10 cellular contexts compared by ENCODE assay signal in the genomic region with DNA sequence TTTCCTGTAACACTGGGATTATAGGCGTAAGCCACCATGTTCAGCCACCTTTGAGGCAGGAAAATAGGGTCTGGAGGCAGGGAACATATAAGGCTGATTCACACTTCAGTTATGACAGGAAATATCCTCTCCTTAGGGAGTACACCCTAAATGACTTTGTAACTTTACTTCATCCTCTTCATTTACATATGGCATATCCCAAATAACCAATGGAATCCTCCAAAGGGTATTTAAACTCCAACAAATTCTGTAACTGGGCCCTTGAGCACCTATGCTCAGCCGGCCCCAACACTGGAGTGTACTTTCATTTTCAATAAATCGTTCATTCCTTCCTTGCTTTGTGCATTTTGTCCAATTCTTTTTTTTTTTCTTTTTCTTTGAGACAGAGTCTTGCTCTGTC. TPM values are rescaled to one million over a fixed set of nuclear protein-coding genes. Genes with fewer than 3 reads are reported as not detected.
A peak's percentile ranks its signal among the peaks of the same experiment; 100 is the strongest.
DNase-seq lines count a peak whose midpoint lies in the region; ATAC-seq, FAIRE-seq and TF ChIP-seq lines count a peak whose summit lies in the region.
"Had no signal": no experiment of that assay in that cellular context is flagged by ENCODE, and none has a peak within 500 bp of the region (broad histone marks: within the 10 kb centered on the region; RNA-seq: fewer than 3 reads in every experiment).

No MANE protein-coding gene starts in this region.

- ATAC-seq in lower lobe of right lung: no peak

- H3K79me2 ChIP-seq in ACC112 (ENCODE audit: control insufficient read depth, insufficient read depth, low read length, unreplicated experiment) (peaks cover 15% of the 10 kb centered on the region), GM23248 (ENCODE audit: insufficient read depth) (peaks cover 30% of the 10 kb centered on the region)

- intact Hi-C loops in lower lobe of right lung (cut with DNase I): no loop called here

- peaks cover 21% of the 10 kb centered on the region for H3K36me3 ChIP-seq in ACC112 (ENCODE audit: insufficient read depth, low read length)
- H3K36me3 ChIP-seq in GM23248 (ENCODE audit: low read depth): peaks cover 5% of the 10 kb centered on the region
- H3K36me3 ChIP-seq in lower lobe of right lung: peaks cover 25% of the 10 kb centered on the region

- FAIRE-seq in HTR-8/SVneo (lab: Jason Lieb, UNC): no peak

- TF ChIP-seq CTCF in VCaP (conservative IDR thresholded peaks at IDR 0.05) (no peak), lower lobe of right lung (IDR thresholded peaks at IDR 0.05) (no peak)

- no peaks in the 10 kb centered on the region for H3K9me2 ChIP-seq in GM23248 (ENCODE audit: insufficient read depth)

- in situ Hi-C loops in GM23248 (cut with MboI): no loop called here

- no peaks in the 10 kb centered on the region for H4K20me1 ChIP-seq in GM23248 (ENCODE audit: insufficient read depth)

- peak overlapping the region; percentile 82 for H3K4me3 ChIP-seq in ACC112 (ENCODE audit: low read depth, low read length)
- no peak overlapping the region for H3K4me3 ChIP-seq in GM23248
- H3K4me3 ChIP-seq in lower lobe of right lung: no peak overlapping the region

- 0 out of 2 replicates have a peak, but pooled peaks cover 3% of the 10 kb centered on the region for H3F3A ChIP-seq in GM23248 (ENCODE audit: insufficient read depth)

- H3K4me2 ChIP-seq in GM23248 (ENCODE audit: unreplicated experiment): peak overlapping the region; percentile 82

- H3K27ac ChIP-seq in ACC112 (ENCODE audit: low read depth, low read length): peak overlapping the region; percentile 95
- no peak overlapping the region for H3K27ac ChIP-seq in GM23248
- H3K27ac ChIP-seq in VCaP: peak overlapping the region; percentile 100; the same call in 1 of the 2 replicates
- peak overlapping the region; percentile 99 for H3K27ac ChIP-seq in lower lobe of right lung

- H3K4me1 ChIP-seq in ACC112 (ENCODE audit: control insufficient read depth, insufficient read depth, low read length, unreplicated experiment): peaks cover 18% of the 10 kb centered on the region
- peaks cover 4% of the 10 kb centered on the region; the same call in 1 of the 2 replicates for H3K4me1 ChIP-seq in GM23248 (ENCODE audit: insufficient read depth)
- peaks cover 31% of the 10 kb centered on the region for H3K4me1 ChIP-seq in lower lobe of right lung

- WGBS in GM23248 (ENCODE audit: low coverage in 1 of 2, low lambda C conversion rate in 2 of 2, missing lambda C conversion rate in 2 of 2), 2 experiments: 79 to 81% methylated on average over 3 of the region's 3 CpGs

- H2AFZ ChIP-seq in ACC112 (ENCODE audit: low read length, unreplicated experiment) (no peak overlapping the region), GM23248 (peak overlapping the region; percentile 85)

- H3K9me3 ChIP-seq in GM23248 (ENCODE audit: low read depth): no peaks in the 10 kb centered on the region
- no peaks in the 10 kb centered on the region for H3K9me3 ChIP-seq in lower lobe of right lung
- H3K9me3 ChIP-seq: left lung had no signal

- H3K9ac ChIP-seq in GM23248: no peak overlapping the region

- DNase-seq in GM23248 (peak; percentile 15), lower lobe of right lung (no peak), HTR-8/SVneo (ENCODE audit: insufficient read length, low spot score) (no peak), GM19240 (ENCODE audit: insufficient read length, low spot score) (no peak)
- DNase-seq in activated T-cell treated with anti-CD3 and anti-CD28 coated beads, Interleukin-2, amount 50 U/mL, for 1 hour: no peak
- no peak for DNase-seq in activated naive CD4-positive, alpha-beta T cell treated with anti-CD3 and anti-CD28 coated beads, Interleukin-2, amount 50 U/mL, for 16 hours
- DNase-seq: NCI-H1694 had no signal

- no peaks in the 10 kb centered on the region for H3K27me3 ChIP-seq in ACC112 (ENCODE audit: insufficient read depth, low read length)
- no peaks in the 10 kb centered on the region for H3K27me3 ChIP-seq in GM23248 (replicated peaks; ENCODE audit: insufficient read depth)
- no peaks in the 10 kb centered on the region for H3K27me3 ChIP-seq in lower lobe of right lung (ENCODE audit: low read depth)
- H3K27me3 ChIP-seq: left lung had no signal

RNA-seq across cellular contexts. Expression of gene KAT5, which starts 1.6 kb away (rescaled TPM):
- 36.6 and 47.4 TPM in 2 replicates for total RNA-seq in GM23248 (2014; rRNA removed; shearing (Covaris generic))
- 28.8 and 29.5 TPM in 2 replicates for polyA plus RNA-seq in GM23248 (2016; fragmentation: Nextera tagmentation; extraction: Ambion mirVana)
- 82.6 TPM for total RNA-seq in lower lobe of right lung

RNA-seq across cellular contexts. Expression of gene RNASEH2C, which starts 10.2 kb away (rescaled TPM):
- 45.7 and 56.1 TPM in 2 replicates for total RNA-seq in GM23248 (2014; rRNA removed; shearing (Covaris generic))
- 115 and 117 TPM in 2 replicates for polyA plus RNA-seq in GM23248 (2016; fragmentation: Nextera tagmentation; extraction: Ambion mirVana)
- 44.4 TPM for total RNA-seq in lower lobe of right lung

RNA-seq across cellular contexts. Expression of gene RELA, which starts 47.7 kb away (rescaled TPM):
- 38.4 and 45.1 TPM in 2 replicates for total RNA-seq in GM23248 (2014; rRNA removed; shearing (Covaris generic))
- 67.8 and 74.3 TPM in 2 replicates for polyA plus RNA-seq in GM23248 (2016; fragmentation: Nextera tagmentation; extraction: Ambion mirVana)
- total RNA-seq in lower lobe of right lung: 68.9 TPM
